ENCODE assay signal across 1 cellular context in the genomic region with DNA sequence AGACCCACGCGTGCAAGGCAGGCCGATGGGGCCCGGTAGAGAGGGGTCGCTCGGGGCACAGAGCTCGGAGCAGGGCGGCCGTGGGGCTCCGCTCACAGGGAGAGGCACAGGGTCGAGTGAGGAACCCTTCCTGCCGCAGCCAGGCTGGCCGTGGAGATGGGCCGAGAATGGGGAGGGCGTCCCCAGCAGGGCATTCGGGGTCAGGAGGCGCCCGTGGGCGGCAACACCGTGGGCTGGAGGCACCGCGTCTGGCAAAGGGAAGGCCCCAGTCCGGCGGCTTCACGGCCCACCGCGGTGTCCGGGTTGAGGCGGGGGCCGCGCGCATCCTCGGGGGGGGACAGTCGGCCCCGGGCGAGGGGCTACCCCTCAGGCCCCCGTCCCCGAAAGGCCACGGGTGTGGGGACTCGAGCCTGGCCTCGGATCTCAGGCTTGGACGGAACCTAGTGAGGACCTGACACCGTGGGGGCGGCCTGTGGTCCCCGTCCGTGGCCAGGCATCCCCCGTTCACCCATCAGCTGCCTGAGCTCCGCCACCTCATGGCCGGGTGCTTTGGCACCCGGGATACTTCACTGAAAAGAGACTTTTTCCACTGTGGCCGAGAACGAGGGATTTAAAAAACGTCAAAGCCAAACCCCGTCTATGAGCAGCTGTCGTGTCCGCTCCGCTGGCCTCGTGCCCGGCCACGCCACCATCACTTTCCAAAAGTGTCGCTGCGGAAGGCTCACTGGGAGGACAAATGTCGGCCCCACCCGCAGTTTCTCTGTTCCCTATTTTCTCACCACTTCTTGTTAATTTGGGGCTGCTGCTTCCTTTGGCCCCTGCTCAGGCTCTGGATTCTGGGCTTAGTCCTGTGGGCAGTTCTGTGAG.
TF ChIP-seq lines count a peak whose summit lies in the region.

No MANE protein-coding gene starts in this region.

TF ChIP-seq in GM23338, 12 proteins besides CTCF, POLR2A, EP300 and RAD21 (continued from another document):
- TF ChIP-seq ZNF462 (CRISPR knock-in tag; IDR thresholded peaks at IDR 0.05): no peak
- TF ChIP-seq EZH2phosphoT487 (IDR thresholded peaks at IDR 0.05; ENCODE audit: unreplicated experiment): no peak
- no peak for TF ChIP-seq STAT1 (IDR thresholded peaks at IDR 0.05; ENCODE audit: unreplicated experiment)
- TF ChIP-seq ETS1 (IDR thresholded peaks at IDR 0.05): no peak
- TF ChIP-seq ZNF114 (CRISPR knock-in tag; IDR thresholded peaks at IDR 0.05): no peak
- no peak for TF ChIP-seq CREB1 (CRISPR knock-in tag; IDR thresholded peaks at IDR 0.05; ENCODE audit: low read depth)
